9 cellular contexts compared by ENCODE assay signal in the genomic region with DNA sequence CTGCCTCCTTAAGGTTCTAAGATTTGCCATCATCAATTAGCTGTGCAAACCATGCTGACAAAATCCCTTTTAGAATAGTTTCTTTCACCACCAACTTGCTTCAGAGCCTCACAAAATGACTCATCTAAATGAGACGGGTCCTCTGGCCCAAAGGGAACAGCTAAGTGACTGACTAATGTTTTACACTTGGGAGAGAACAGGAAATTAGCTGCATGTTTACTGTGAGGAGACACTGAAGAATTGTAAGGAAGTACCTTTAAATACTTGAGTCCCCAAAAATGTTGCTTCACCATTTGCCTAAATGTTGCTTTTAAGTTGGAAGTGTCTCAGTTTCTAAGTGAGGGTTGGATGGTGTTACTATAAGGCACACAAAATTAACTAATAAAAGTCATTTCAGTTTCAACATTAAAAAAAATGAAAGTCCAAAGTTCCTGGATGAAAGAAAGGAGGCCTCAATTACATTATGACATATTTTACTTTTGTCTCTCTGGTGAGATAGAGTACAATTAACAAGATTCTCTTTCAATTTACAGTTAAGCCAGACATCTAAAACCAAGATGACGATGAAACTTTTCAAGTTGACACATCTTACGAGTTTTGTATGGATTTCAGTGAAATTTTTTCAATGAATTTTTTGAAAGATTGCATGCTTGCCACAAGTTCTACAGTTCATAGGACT.
DNase-seq lines count a peak whose midpoint lies in the region; ATAC-seq and TF ChIP-seq lines count a peak whose summit lies in the region.
"Had no signal": no experiment of that assay in that cellular context is flagged by ENCODE, and none has a peak within 500 bp of the region (broad histone marks: within the 10 kb centered on the region; RNA-seq: fewer than 3 reads in every experiment).

No MANE protein-coding gene starts in this region.

- H3K4me3 ChIP-seq in HCT116 (replicated peaks in 1 of 2; ENCODE audit: low read depth in 1 of 2, low read length in 2 of 2): no peak overlapping the region
- H3K4me3 ChIP-seq in PC-3 (ENCODE audit: low read length): no peak overlapping the region
- H3K4me3 ChIP-seq: upper lobe of left lung had no signal

- peaks cover 8% of the 10 kb centered on the region for H3K36me3 Mint-ChIP-seq in progenitor cell of endocrine pancreas (ENCODE audit: insufficient read depth)
- no peaks in the 10 kb centered on the region for H3K36me3 Mint-ChIP-seq in activated T-helper 1 cell treated with anti-CD3 and anti-CD28 coated beads, Interleukin-12 subunit alpha, Interleukin-12 subunit beta, Interleukin-2, Interleukin-4 antibody, amounts not matched to agents 30 ng/mL and 10 ng/mL and 1 ng/mL, durations not matched to agents 14 hours and 24 hours and 36 hours (ENCODE audit: low read depth)

- H3K27me3 ChIP-seq in HCT116 (ENCODE audit: insufficient read depth, low read length) (no peaks in the 10 kb centered on the region), PC-3 (ENCODE audit: low read length) (no peaks in the 10 kb centered on the region)
- H3K27me3 ChIP-seq: upper lobe of left lung had no signal

- DNase-seq in GM04504 (ENCODE audit: low read depth) (peak; percentile 87), HCT116 (ENCODE audit: low read depth, low spot score) (peak; percentile 31), PC-3 (peak; percentile 89), foreskin melanocyte (peak; percentile 82), progenitor cell of endocrine pancreas (ENCODE audit: low spot score, unreplicated experiment) (no peak), cortex of kidney (lab: John Stamatoyannopoulos, UW) (no peak), left colon (no peak)
- no peak for DNase-seq in activated T-helper 1 cell treated with anti-CD3 and anti-CD28 coated beads, Interleukin-12 subunit alpha, Interleukin-12 subunit beta, Interleukin-2, Interleukin-4 antibody, amounts not matched to agents 30 ng/mL and 10 ng/mL and 1 ng/mL, durations not matched to agents 14 hours and 24 hours and 36 hours (ENCODE audit: low spot score)

- H3K4me1 Mint-ChIP-seq in progenitor cell of endocrine pancreas (ENCODE audit: low read depth): peaks cover 36% of the 10 kb centered on the region
- peaks cover 6% of the 10 kb centered on the region for H3K4me1 Mint-ChIP-seq in activated T-helper 1 cell treated with anti-CD3 and anti-CD28 coated beads, Interleukin-12 subunit alpha, Interleukin-12 subunit beta, Interleukin-2, Interleukin-4 antibody, amounts not matched to agents 30 ng/mL and 10 ng/mL and 1 ng/mL, durations not matched to agents 14 hours and 24 hours and 36 hours (ENCODE audit: low read depth)

- no peak for TF ChIP-seq CTCF in HCT116 (IDR thresholded peaks at IDR 0.05 in 2 of 3, conservative IDR thresholded peaks at IDR 0.05 in 1 of 3; ENCODE audit: borderline replicate concordance in 1 of 3, insufficient read depth in 1 of 3, low read depth in 2 of 3, low read length in 2 of 3)
- TF ChIP-seq CTCF in PC-3 (conservative IDR thresholded peaks at IDR 0.05; ENCODE audit: low read depth, low read length): no peak
- TF ChIP-seq CTCF in progenitor cell of endocrine pancreas (IDR thresholded peaks at IDR 0.05; ENCODE audit: unreplicated experiment): no peak

- no peak for ATAC-seq in HCT116
- peak; percentile 99 for ATAC-seq in PC-3
- ATAC-seq in left colon: no peak

- H3K27ac ChIP-seq in HCT116 (ENCODE audit: low read depth, low read length) (no peak overlapping the region), PC-3 (ENCODE audit: low read length) (peak overlapping the region; percentile 73)
- H3K27ac ChIP-seq: upper lobe of left lung had no signal

- H3K9me2 ChIP-seq in HCT116 (ENCODE audit: insufficient read depth) (no peaks in the 10 kb centered on the region), PC-3 (replicated peaks; ENCODE audit: low read length) (no peaks in the 10 kb centered on the region)

- POLR2A ChIA-PET in HCT116 (lab: Charles Lee): no interaction called here
- POLR2A ChIA-PET in PC-3 (lab: Charles Lee; ENCODE audit: unreplicated experiment): interaction anchor here (0.5 to 0.6 kb wide), 2 partner anchors 121 to 1034 kb away, joined by 3 to 8 read pairs; no protein-coding TSS in a partner anchor

- H3K4me1 ChIP-seq in HCT116 (ENCODE audit: control insufficient read depth in 1 of 2, insufficient read depth in 2 of 2, low read length in 2 of 2) (peaks cover 0 to 9% of the 10 kb centered on the region in 2 experiments; a peak in 2 of 4 replicates), PC-3 (ENCODE audit: insufficient read depth, low read length) (peaks cover 15% of the 10 kb centered on the region)
- H3K4me1 ChIP-seq: upper lobe of left lung had no signal

- H3K9me3 ChIP-seq in HCT116 (ENCODE audit: control insufficient read depth in 1 of 2, insufficient read depth in 1 of 2, low read depth in 1 of 2, low read length in 2 of 2) (no peaks in the 10 kb centered on the region), PC-3 (ENCODE audit: low read length) (no peaks in the 10 kb centered on the region)
- H3K9me3 ChIP-seq: upper lobe of left lung had no signal

- no peak for TF ChIP-seq POLR2A in HCT116 (IDR thresholded peaks at IDR 0.05; ENCODE audit: borderline replicate concordance, extremely low read depth, insufficient read depth, insufficient read length)

- RAD21 ChIA-PET in HCT116 (lab: Charles Lee; ENCODE audit: low non-redundant PET in 1 of 2, low total read pairs in 2 of 2, uncharacterized antibody in 2 of 2, unreplicated experiment in 2 of 2): no interaction called here

- CTCF ChIA-PET in HCT116 (lab: Charles Lee) (no interaction called here), PC-3 (lab: Charles Lee) (no interaction called here)

- peak overlapping the region; percentile 66 for H2AFZ ChIP-seq in HCT116 (ENCODE audit: low read depth, low read length, poor library complexity, severe bottlenecking)
- peak overlapping the region; percentile 15 for H2AFZ ChIP-seq in PC-3 (ENCODE audit: low read length)

- no peaks in the 10 kb centered on the region for H3F3A ChIP-seq in PC-3 (ENCODE audit: low read length, unreplicated experiment)

- H3K36me3 ChIP-seq in HCT116 (ENCODE audit: control insufficient read depth in 1 of 2, insufficient read depth in 2 of 2, low read length in 2 of 2) (no peaks in the 10 kb centered on the region), PC-3 (ENCODE audit: low read depth, low read length) (no peaks in the 10 kb centered on the region)
- H3K36me3 ChIP-seq: upper lobe of left lung had no signal

- H3K27me3 Mint-ChIP-seq in progenitor cell of endocrine pancreas: no peaks in the 10 kb centered on the region
- H3K27me3 Mint-ChIP-seq in activated T-helper 1 cell treated with anti-CD3 and anti-CD28 coated beads, Interleukin-12 subunit alpha, Interleukin-12 subunit beta, Interleukin-2, Interleukin-4 antibody, amounts not matched to agents 30 ng/mL and 10 ng/mL and 1 ng/mL, durations not matched to agents 14 hours and 24 hours and 36 hours (ENCODE audit: insufficient read depth): peaks cover 4% of the 10 kb centered on the region

- H3K4me2 ChIP-seq in HCT116 (ENCODE audit: low read length): peak overlapping the region; percentile 29
- H3K4me2 ChIP-seq in PC-3 (ENCODE audit: low read length): peak overlapping the region; percentile 63

- no peak overlapping the region for H3K27ac Mint-ChIP-seq in progenitor cell of endocrine pancreas
- no peak overlapping the region for H3K27ac Mint-ChIP-seq in activated T-helper 1 cell treated with anti-CD3 and anti-CD28 coated beads, Interleukin-12 subunit alpha, Interleukin-12 subunit beta, Interleukin-2, Interleukin-4 antibody, amounts not matched to agents 30 ng/mL and 10 ng/mL and 1 ng/mL, durations not matched to agents 14 hours and 24 hours and 36 hours

- H3K79me2 ChIP-seq in HCT116 (ENCODE audit: insufficient read depth, low read length) (no peaks in the 10 kb centered on the region), PC-3 (ENCODE audit: low read length) (no peaks in the 10 kb centered on the region)

- H3K9ac ChIP-seq in HCT116 (ENCODE audit: low read length) (no peak overlapping the region), PC-3 (ENCODE audit: low read length) (no peak overlapping the region)

- H3K4me3 Mint-ChIP-seq in progenitor cell of endocrine pancreas (ENCODE audit: low read depth): no peak overlapping the region
- no peak overlapping the region for H3K4me3 Mint-ChIP-seq in activated T-helper 1 cell treated with anti-CD3 and anti-CD28 coated beads, Interleukin-12 subunit alpha, Interleukin-12 subunit beta, Interleukin-2, Interleukin-4 antibody, amounts not matched to agents 30 ng/mL and 10 ng/mL and 1 ng/mL, durations not matched to agents 14 hours and 24 hours and 36 hours

- no peak for TF ChIP-seq RAD21 in HCT116 (IDR thresholded peaks at IDR 0.05; ENCODE audit: low read depth)

- no peaks in the 10 kb centered on the region for H4K20me1 ChIP-seq in HCT116 (ENCODE audit: insufficient read depth)
- no peaks in the 10 kb centered on the region for H4K20me1 ChIP-seq in PC-3 (ENCODE audit: low read length)

- BruUV-seq in HCT116 (replicated peaks; lab: Mats Ljungman, UMichigan): no TSS peak
- BruUV-seq in PC-3 (replicated peaks; lab: Mats Ljungman, UMichigan): no TSS peak

- H3K9me3 Mint-ChIP-seq in progenitor cell of endocrine pancreas (ENCODE audit: low read depth): peaks cover 3% of the 10 kb centered on the region
- no peaks in the 10 kb centered on the region for H3K9me3 Mint-ChIP-seq in activated T-helper 1 cell treated with anti-CD3 and anti-CD28 coated beads, Interleukin-12 subunit alpha, Interleukin-12 subunit beta, Interleukin-2, Interleukin-4 antibody, amounts not matched to agents 30 ng/mL and 10 ng/mL and 1 ng/mL, durations not matched to agents 14 hours and 24 hours and 36 hours

- intact Hi-C loops in HCT116 (cut with micrococcal nuclease) (no loop called here), PC-3 (cut with micrococcal nuclease) (no loop called here), left colon (cut with DNase I, micrococcal nuclease) (no loop called here)
- intact Hi-C loops in activated T-helper 1 cell treated with anti-CD3 and anti-CD28 coated beads, Interleukin-12 subunit alpha, Interleukin-12 subunit beta, Interleukin-2, Interleukin-4 antibody, amounts not matched to agents 30 ng/mL and 10 ng/mL and 1 ng/mL, durations not matched to agents 14 hours and 24 hours and 36 hours (cut with micrococcal nuclease): no loop called here

TF ChIP-seq in HCT116, 20 proteins besides CTCF, POLR2A, EP300 and RAD21:
- peak; percentile 52; the same call in 1 of the 2 replicates for TF ChIP-seq SP1 (IDR thresholded peaks at IDR 0.05; ENCODE audit: low read depth)
- TF ChIP-seq POLR2AphosphoS5 (IDR thresholded peaks at IDR 0.05; ENCODE audit: low read depth, low read length): no peak
- TF ChIP-seq SIN3A (IDR thresholded peaks at IDR 0.05; ENCODE audit: low read depth): no peak
- TF ChIP-seq JUND (IDR thresholded peaks at IDR 0.05): peak; percentile 66
- 0 out of 2 replicates have a peak, but pooled peaks have one; percentile 36 for TF ChIP-seq CEBPB (IDR thresholded peaks at IDR 0.05; ENCODE audit: low read depth)
- TF ChIP-seq FOSL1 (IDR thresholded peaks at IDR 0.05; ENCODE audit: low read depth): peak; percentile 71
- no peak for TF ChIP-seq ZNF274 (IDR thresholded peaks at IDR 0.05; ENCODE audit: low read depth, low read length)

Comparison
In these comparisons a context has a peak if more than half of its experiments do, and no peak if none do; other contexts are left out.
1. DNase-seq: peak in GM04504 (single experiment), HCT116 (single experiment), PC-3 (single experiment) and foreskin melanocyte (single experiment); none in progenitor cell of endocrine pancreas (single experiment), activated T-helper 1 cell treated with anti-CD3 and anti-CD28 coated beads, Interleukin-12 subunit alpha, Interleukin-12 subunit beta, Interleukin-2, Interleukin-4 antibody, amounts not matched to agents 30 ng/mL and 10 ng/mL and 1 ng/mL, durations not matched to agents 14 hours and 24 hours and 36 hours (single experiment), cortex of kidney (single experiment) and left colon (0 of 2).